34 cellular contexts compared by ENCODE assay signal in genomic region chrX:21856504-21856903, GRCh38. TPM values are rescaled to one million over a fixed set of nuclear protein-coding genes. Genes with fewer than 3 reads are reported as not detected.
"Had no signal": no experiment of that assay in that cellular context is flagged by ENCODE, and none has a peak within 500 bp of the region (broad histone marks: within the 10 kb centered on the region; RNA-seq: fewer than 3 reads in every experiment).

No MANE protein-coding gene starts in this region.

- H3K36me3 ChIP-seq: cardiac muscle cell had no signal

- H3K4me1 ChIP-seq: ascending aorta had no signal

- ATAC-seq: activated CD8-positive, alpha-beta memory T cell treated with anti-CD3 and anti-CD28 coated beads, Interleukin-2, amount 10 ng/mL, durations not matched to agents 7 days and 5 days; activated CD8-positive, alpha-beta T cell treated with anti-CD3 and anti-CD28 coated beads, Interleukin-2, amount 10 ng/mL, durations not matched to agents 7 days and 5 days; activated naive CD8-positive, alpha-beta T cell treated with anti-CD3 and anti-CD28 coated beads, Interleukin-2, amount 50 U/mL, for 24 hours had no signal

- H3K27ac ChIP-seq: ascending aorta, cardiac muscle cell, VCaP had no signal

- H3K4me3 ChIP-seq: ascending aorta, cardiac muscle cell had no signal

- H3K4me3 Mint-ChIP-seq: activated B cell treated with CpG ODN at 0.5 μM for 24 hours; activated CD4-positive, alpha-beta memory T cell treated with anti-CD3 and anti-CD28 coated beads, Interleukin-2, amount 10 ng/mL, durations not matched to agents 7 days and 5 days; activated CD4-positive, alpha-beta T cell treated with anti-CD3 and anti-CD28 coated beads, Interleukin-2, amount 10 ng/mL, durations not matched to agents 7 days and 5 days; activated CD8-positive, alpha-beta memory T cell treated with anti-CD3 and anti-CD28 coated beads, Interleukin-2, amount 10 ng/mL, durations not matched to agents 7 days and 5 days; activated CD8-positive, alpha-beta T cell treated with anti-CD3 and anti-CD28 coated beads, Interleukin-2, amount 10 ng/mL, durations not matched to agents 7 days and 5 days; activated naive CD4-positive, alpha-beta T cell treated with anti-CD3 and anti-CD28 coated beads, Interleukin-2, amount 10 ng/mL, durations not matched to agents 7 days and 5 days; activated naive CD4-positive, alpha-beta T cell treated with anti-CD3 and anti-CD28 coated beads, Interleukin-2, amount 50 U/mL, for 24 hours; activated naive CD8-positive, alpha-beta T cell; activated naive CD8-positive, alpha-beta T cell treated with anti-CD3 and anti-CD28 coated beads, Interleukin-2, amount 10 ng/mL, durations not matched to agents 7 days and 5 days; activated naive CD8-positive, alpha-beta T cell treated with anti-CD3 and anti-CD28 coated beads, Interleukin-2, amount 50 U/mL, for 24 hours; activated T-cell treated with anti-CD3 and anti-CD28 coated beads, Interleukin-2, amount 50 U/mL, for 24 hours; brain; central memory CD8-positive, alpha-beta T cell; T-helper 1 cell treated with Interleukin-12 subunit alpha and Interleukin-12 subunit beta and Interleukin-4 antibody, amounts not matched to agents 30 μg/mL and 1 μg/mL, for 36 hours; T-helper 2 cell treated with Interferon-gamma antibody and Interleukin-4, amounts not matched to agents 5 μg/mL and 100 μg/mL, for 36 hours had no signal

- H3K9me3 Mint-ChIP-seq: activated B cell treated with CpG ODN at 0.5 μM for 24 hours; activated CD4-positive, alpha-beta memory T cell treated with anti-CD3 and anti-CD28 coated beads, Interleukin-2, amount 10 ng/mL, durations not matched to agents 7 days and 5 days; activated CD4-positive, alpha-beta T cell treated with anti-CD3 and anti-CD28 coated beads, Interleukin-2, amount 10 ng/mL, durations not matched to agents 7 days and 5 days; activated naive CD4-positive, alpha-beta T cell treated with anti-CD3 and anti-CD28 coated beads, Interleukin-2, amount 10 ng/mL, durations not matched to agents 7 days and 5 days; activated naive CD4-positive, alpha-beta T cell treated with anti-CD3 and anti-CD28 coated beads, Interleukin-2, amount 50 U/mL, for 24 hours; activated naive CD8-positive, alpha-beta T cell treated with anti-CD3 and anti-CD28 coated beads, Interleukin-2, amount 10 ng/mL, durations not matched to agents 7 days and 5 days; activated naive CD8-positive, alpha-beta T cell treated with anti-CD3 and anti-CD28 coated beads, Interleukin-2, amount 50 U/mL, for 24 hours; activated T-cell treated with anti-CD3 and anti-CD28 coated beads, Interleukin-2, amount 50 U/mL, for 24 hours; activated T-helper 2 cell treated with anti-CD3 and anti-CD28 coated beads, Interferon-gamma antibody, Interleukin-2, Interleukin-4, amounts not matched to agents 10 μg/mL and 5 μg/mL and 100 μg/mL, durations not matched to agents 14 hours and 24 hours and 36 hours; central memory CD8-positive, alpha-beta T cell; T-helper 1 cell treated with Interleukin-12 subunit alpha and Interleukin-12 subunit beta and Interleukin-4 antibody, amounts not matched to agents 30 μg/mL and 1 μg/mL, for 36 hours; T-helper 2 cell treated with Interferon-gamma antibody and Interleukin-4, amounts not matched to agents 5 μg/mL and 100 μg/mL, for 36 hours had no signal

- H3K27me3 ChIP-seq: ascending aorta, cardiac muscle cell had no signal

- H3K27ac Mint-ChIP-seq: activated B cell treated with CpG ODN at 0.5 μM for 24 hours; activated CD4-positive, alpha-beta memory T cell treated with anti-CD3 and anti-CD28 coated beads, Interleukin-2, amount 10 ng/mL, durations not matched to agents 7 days and 5 days; activated CD4-positive, alpha-beta T cell treated with anti-CD3 and anti-CD28 coated beads, Interleukin-2, amount 10 ng/mL, durations not matched to agents 7 days and 5 days; activated CD8-positive, alpha-beta memory T cell treated with anti-CD3 and anti-CD28 coated beads, Interleukin-2, amount 10 ng/mL, durations not matched to agents 7 days and 5 days; activated CD8-positive, alpha-beta T cell treated with anti-CD3 and anti-CD28 coated beads, Interleukin-2, amount 10 ng/mL, durations not matched to agents 7 days and 5 days; activated naive CD4-positive, alpha-beta T cell treated with anti-CD3 and anti-CD28 coated beads, Interleukin-2, amount 10 ng/mL, durations not matched to agents 7 days and 5 days; activated naive CD4-positive, alpha-beta T cell treated with anti-CD3 and anti-CD28 coated beads, Interleukin-2, amount 50 U/mL, for 24 hours; activated naive CD8-positive, alpha-beta T cell; activated naive CD8-positive, alpha-beta T cell treated with anti-CD3 and anti-CD28 coated beads, Interleukin-2, amount 10 ng/mL, durations not matched to agents 7 days and 5 days; activated naive CD8-positive, alpha-beta T cell treated with anti-CD3 and anti-CD28 coated beads, Interleukin-2, amount 50 U/mL, for 24 hours; activated T-cell treated with anti-CD3 and anti-CD28 coated beads, Interleukin-2, amount 50 U/mL, for 24 hours; activated T-helper 2 cell treated with anti-CD3 and anti-CD28 coated beads, Interferon-gamma antibody, Interleukin-2, Interleukin-4, amounts not matched to agents 10 μg/mL and 5 μg/mL and 100 μg/mL, durations not matched to agents 14 hours and 24 hours and 36 hours; brain; T-helper 1 cell treated with Interleukin-12 subunit alpha and Interleukin-12 subunit beta and Interleukin-4 antibody, amounts not matched to agents 30 μg/mL and 1 μg/mL, for 36 hours; T-helper 2 cell treated with Interferon-gamma antibody and Interleukin-4, amounts not matched to agents 5 μg/mL and 100 μg/mL, for 36 hours had no signal

- H3K4me1 Mint-ChIP-seq: activated B cell treated with CpG ODN at 0.5 μM for 24 hours; activated CD4-positive, alpha-beta memory T cell treated with anti-CD3 and anti-CD28 coated beads, Interleukin-2, amount 10 ng/mL, durations not matched to agents 7 days and 5 days; activated CD4-positive, alpha-beta T cell treated with anti-CD3 and anti-CD28 coated beads, Interleukin-2, amount 10 ng/mL, durations not matched to agents 7 days and 5 days; activated CD8-positive, alpha-beta memory T cell treated with anti-CD3 and anti-CD28 coated beads, Interleukin-2, amount 10 ng/mL, durations not matched to agents 7 days and 5 days; activated naive CD4-positive, alpha-beta T cell treated with anti-CD3 and anti-CD28 coated beads, Interleukin-2, amount 10 ng/mL, durations not matched to agents 7 days and 5 days; activated naive CD8-positive, alpha-beta T cell treated with anti-CD3 and anti-CD28 coated beads, Interleukin-2, amount 50 U/mL, for 24 hours; brain; central memory CD8-positive, alpha-beta T cell had no signal

- H3K36me3 Mint-ChIP-seq: activated naive CD8-positive, alpha-beta T cell had no signal

- H3K27me3 Mint-ChIP-seq: activated B cell treated with CpG ODN at 0.5 μM for 24 hours; activated CD4-positive, alpha-beta memory T cell treated with anti-CD3 and anti-CD28 coated beads, Interleukin-2, amount 10 ng/mL, durations not matched to agents 7 days and 5 days; activated CD4-positive, alpha-beta T cell treated with anti-CD3 and anti-CD28 coated beads, Interleukin-2, amount 10 ng/mL, durations not matched to agents 7 days and 5 days; activated CD8-positive, alpha-beta memory T cell treated with anti-CD3 and anti-CD28 coated beads, Interleukin-2, amount 10 ng/mL, durations not matched to agents 7 days and 5 days; activated naive CD4-positive, alpha-beta T cell treated with anti-CD3 and anti-CD28 coated beads, Interleukin-2, amount 10 ng/mL, durations not matched to agents 7 days and 5 days; activated naive CD4-positive, alpha-beta T cell treated with anti-CD3 and anti-CD28 coated beads, Interleukin-2, amount 50 U/mL, for 24 hours; activated naive CD8-positive, alpha-beta T cell; activated naive CD8-positive, alpha-beta T cell treated with anti-CD3 and anti-CD28 coated beads, Interleukin-2, amount 10 ng/mL, durations not matched to agents 7 days and 5 days; activated naive CD8-positive, alpha-beta T cell treated with anti-CD3 and anti-CD28 coated beads, Interleukin-2, amount 50 U/mL, for 24 hours; brain; central memory CD8-positive, alpha-beta T cell had no signal

- DNase-seq: activated B cell treated with CpG ODN at 0.5 μM for 24 hours; activated CD4-positive, alpha-beta memory T cell treated with anti-CD3 and anti-CD28 coated beads, Interleukin-2, amount 10 ng/mL, durations not matched to agents 7 days and 5 days; activated CD4-positive, alpha-beta T cell treated with anti-CD3 and anti-CD28 coated beads for 48 hours; activated CD4-positive, alpha-beta T cell treated with anti-CD3 and anti-CD28 coated beads, Interleukin-2, amount 10 ng/mL, durations not matched to agents 7 days and 5 days; activated CD4-positive, alpha-beta T cell treated with anti-CD3 and anti-CD28 coated beads, Interleukin-2, amount 50 U/mL, for 48 hours; activated CD4-positive, CD25-positive, alpha-beta regulatory T cell treated with anti-CD3 and anti-CD28 coated beads, Interleukin-2, amount 50 U/mL, for 72 hours; activated CD8-positive, alpha-beta memory T cell treated with anti-CD3 and anti-CD28 coated beads for 24 hours; activated CD8-positive, alpha-beta memory T cell treated with anti-CD3 and anti-CD28 coated beads, Interleukin-2, amount 10 ng/mL, durations not matched to agents 7 days and 5 days; activated CD8-positive, alpha-beta memory T cell treated with anti-CD3 and anti-CD28 coated beads, Interleukin-2, amount 50 U/mL, for 48 hours; activated CD8-positive, alpha-beta T cell treated with anti-CD3 and anti-CD28 coated beads, Interleukin-2, amount 10 ng/mL, durations not matched to agents 7 days and 5 days; activated effector memory CD4-positive, alpha-beta T cell treated with Interleukin-2 at 50 U/mL for 16 hours; activated gamma-delta T cell; activated naive CD4-positive, alpha-beta T cell treated with anti-CD3 and anti-CD28 coated beads, Interleukin-2, amount 10 ng/mL, durations not matched to agents 7 days and 5 days; activated naive CD4-positive, alpha-beta T cell treated with Interleukin-2 at 50 U/mL for 16 hours; activated naive CD8-positive, alpha-beta T cell treated with anti-CD3 and anti-CD28 coated beads, Interleukin-2, amount 10 ng/mL, durations not matched to agents 7 days and 5 days; activated naive CD8-positive, alpha-beta T cell treated with anti-CD3 and anti-CD28 coated beads, Interleukin-2, amount 50 U/mL, for 24 hours; activated T-cell treated with anti-CD3 and anti-CD28 coated beads, Interleukin-2, amount 50 U/mL, for 24 hours; activated T-cell treated with anti-CD3 and anti-CD28 coated beads, Interleukin-2, amount 50 U/mL, for 48 hours; amygdala; anterior cingulate cortex; cerebellar nuclear complex; T-helper 1 cell; T-helper 2 cell; T-helper 9 cell had no signal

- H3K9me3 ChIP-seq: ascending aorta had no signal

RNA-seq across cellular contexts. Expression of gene YY2, which starts 0.7 kb away (rescaled TPM):
- total RNA-seq: ascending aorta had no signal
